ENCODE assay signal across 19 cellular contexts in the genomic region with DNA sequence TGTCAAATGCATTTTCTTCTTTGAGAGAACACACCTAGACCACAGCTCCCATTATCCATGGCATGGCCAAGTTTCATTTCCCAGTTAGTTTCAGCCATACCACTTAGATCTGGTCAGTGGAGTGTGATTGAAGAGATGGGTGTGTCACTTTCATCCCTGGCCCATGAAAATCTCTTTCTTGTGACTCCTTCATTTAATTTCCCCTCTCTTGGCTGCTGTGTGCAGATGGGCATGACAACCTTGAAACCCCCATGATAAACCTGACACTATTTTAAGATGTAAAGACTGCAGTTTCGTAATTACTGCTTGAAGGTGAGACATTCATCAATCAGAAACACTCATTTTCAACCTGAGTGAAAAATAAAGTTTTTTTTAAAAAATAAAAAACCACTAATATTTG.
DNase-seq lines count a peak whose midpoint lies in the region; ATAC-seq, FAIRE-seq and TF ChIP-seq lines count a peak whose summit lies in the region.
"Had no signal": no experiment of that assay in that cellular context is flagged by ENCODE, and none has a peak within 500 bp of the region (broad histone marks: within the 10 kb centered on the region; RNA-seq: fewer than 3 reads in every experiment).

No MANE protein-coding gene starts in this region.

- intact Hi-C loops in GM12878 (cut with micrococcal nuclease; ENCODE audit: unreplicated experiment): no loop called here

- POLR2A ChIA-PET in GM12878 (lab: Charles Lee): no interaction called here

- no peak overlapping the region for H3K27ac Mint-ChIP-seq in activated naive CD8-positive, alpha-beta T cell treated with anti-CD3 and anti-CD28 coated beads, Interleukin-2, amount 50 U/mL, for 24 hours
- H3K27ac Mint-ChIP-seq: CD4-positive, alpha-beta memory T cell had no signal

- H3K4me1 ChIP-seq in GM12878 (ENCODE audit: control insufficient read depth, insufficient read depth, low read length): no peaks in the 10 kb centered on the region
- peaks cover 6% of the 10 kb centered on the region for H3K4me1 ChIP-seq in osteoblast (ENCODE audit: insufficient read depth, low read length)
- H3K4me1 ChIP-seq in GM23248 (ENCODE audit: insufficient read depth): no peaks in the 10 kb centered on the region

- no peak overlapping the region for H3K4me3 Mint-ChIP-seq in activated naive CD8-positive, alpha-beta T cell treated with anti-CD3 and anti-CD28 coated beads, Interleukin-2, amount 50 U/mL, for 24 hours
- H3K4me3 Mint-ChIP-seq: CD4-positive, alpha-beta memory T cell had no signal

- TF ChIP-seq CTCF in GM12878 (IDR thresholded peaks at IDR 0.05 in 2 of 3, conservative IDR thresholded peaks at IDR 0.05 in 1 of 3; ENCODE audit: control insufficient read depth in 2 of 3, extremely low read depth in 1 of 3, insufficient read depth in 1 of 3, low read depth in 3 of 3, low read length in 3 of 3) (no peak), osteoblast (IDR thresholded peaks at IDR 0.05; ENCODE audit: extremely low read depth, low read depth, low read length) (no peak)

- DNase-seq in GM12878 (ENCODE audit: low read depth, low spot score): no peak
- DNase-seq in osteoblast (ENCODE audit: insufficient read length, low spot score, missing footprints): peak; percentile 44
- no peak for DNase-seq in GM23248
- DNase-seq in left lobe of liver (ENCODE audit: low spot score): no peak
- DNase-seq in activated naive CD8-positive, alpha-beta T cell treated with anti-CD3 and anti-CD28 coated beads, Interleukin-2, amount 50 U/mL, for 24 hours: no peak
- DNase-seq in NCI-H187 (lab: John Stamatoyannopoulos, UW): no peak
- DNase-seq: C1 segment of cervical spinal cord; Calu3; CD4-positive, alpha-beta memory T cell; COR-L47; DMS153; DMS79; EL; GDM1; H7; HCEC 1CT had no signal

- H3K9me3 ChIP-seq in GM12878 (replicated peaks; ENCODE audit: control insufficient read depth, insufficient read depth, low read length) (no peaks in the 10 kb centered on the region), osteoblast (ENCODE audit: low read depth, low read length) (no peaks in the 10 kb centered on the region), GM23248 (ENCODE audit: low read depth) (no peaks in the 10 kb centered on the region)

- H3K79me2 ChIP-seq in GM12878 (ENCODE audit: control insufficient read depth, insufficient read depth, low read length): no peaks in the 10 kb centered on the region
- H3K79me2 ChIP-seq in osteoblast (ENCODE audit: insufficient read depth, low read length): no peaks in the 10 kb centered on the region
- H3K79me2 ChIP-seq in GM23248 (ENCODE audit: insufficient read depth): no peaks in the 10 kb centered on the region

- no peaks in the 10 kb centered on the region for H4K20me1 ChIP-seq in GM12878 (ENCODE audit: control insufficient read depth, insufficient read depth)
- no peaks in the 10 kb centered on the region for H4K20me1 ChIP-seq in osteoblast (ENCODE audit: insufficient read depth, low read length)
- H4K20me1 ChIP-seq in GM23248 (ENCODE audit: insufficient read depth): no peaks in the 10 kb centered on the region

- no peaks in the 10 kb centered on the region for H3K27me3 Mint-ChIP-seq in activated naive CD8-positive, alpha-beta T cell treated with anti-CD3 and anti-CD28 coated beads, Interleukin-2, amount 50 U/mL, for 24 hours

- H3K4me2 ChIP-seq in GM12878 (ENCODE audit: control insufficient read depth, insufficient read depth) (no peak overlapping the region), osteoblast (ENCODE audit: insufficient read depth, low read length) (no peak overlapping the region), GM23248 (ENCODE audit: unreplicated experiment) (no peak overlapping the region)

- H3K9ac ChIP-seq in GM12878 (ENCODE audit: control insufficient read depth, insufficient read depth, low read length) (no peak overlapping the region), GM23248 (no peak overlapping the region)

- H3K4me1 Mint-ChIP-seq in activated naive CD8-positive, alpha-beta T cell treated with anti-CD3 and anti-CD28 coated beads, Interleukin-2, amount 50 U/mL, for 24 hours: no peaks in the 10 kb centered on the region
- H3K4me1 Mint-ChIP-seq: CD4-positive, alpha-beta memory T cell had no signal

- in situ Hi-C loops in GM12878 (cut with MboI): no loop called here
- in situ Hi-C loops in GM23248 (cut with MboI): no loop called here

- no peaks in the 10 kb centered on the region for H3K27me3 ChIP-seq in GM12878 (replicated peaks in 1 of 2; ENCODE audit: control insufficient read depth in 2 of 2, insufficient read depth in 2 of 2, low read length in 1 of 2)
- H3K27me3 ChIP-seq in osteoblast (ENCODE audit: insufficient read depth, low read length): no peaks in the 10 kb centered on the region
- no peaks in the 10 kb centered on the region for H3K27me3 ChIP-seq in GM23248 (replicated peaks; ENCODE audit: insufficient read depth)

- WGBS in GM12878 (ENCODE audit: insufficient coverage, insufficient replicate concordance, low lambda C conversion rate, missing lambda C conversion rate): 0% methylated on average over 1 of the region's 1 CpG
- WGBS in GM23248 (ENCODE audit: low coverage in 1 of 2, low lambda C conversion rate in 2 of 2, missing lambda C conversion rate in 2 of 2), 2 experiments: 87 to 100% methylated on average over 1 of the region's 1 CpG

- H3K27ac ChIP-seq in GM12878 (ENCODE audit: control insufficient read depth, insufficient read depth) (no peak overlapping the region), osteoblast (ENCODE audit: low read depth, low read length) (no peak overlapping the region), GM23248 (no peak overlapping the region)

- ATAC-seq in GM12878: peak; percentile 19; the same call in 2 of the 3 replicates
- no peak for ATAC-seq in left lobe of liver
- no peak for ATAC-seq in activated naive CD8-positive, alpha-beta T cell treated with anti-CD3 and anti-CD28 coated beads, Interleukin-2, amount 50 U/mL, for 24 hours

- no peak for TF ChIP-seq POLR2A in GM12878 (IDR thresholded peaks at IDR 0.05; ENCODE audit: low read depth, low read length)

- H3K36me3 Mint-ChIP-seq in activated naive CD8-positive, alpha-beta T cell treated with anti-CD3 and anti-CD28 coated beads, Interleukin-2, amount 50 U/mL, for 24 hours (ENCODE audit: low read depth): no peaks in the 10 kb centered on the region
- H3K36me3 Mint-ChIP-seq: CD4-positive, alpha-beta memory T cell had no signal

- CTCF ChIA-PET in GM12878 (lab: Yijun Ruan, JAX): no interaction called here

- FAIRE-seq in GM12878 (lab: Jason Lieb, UNC): no peak
- FAIRE-seq: GM19239, H1 had no signal

- H3K36me3 ChIP-seq in GM12878 (ENCODE audit: control insufficient read depth in 2 of 2, insufficient read depth in 2 of 2, low read length in 1 of 2) (no peaks in the 10 kb centered on the region), osteoblast (ENCODE audit: insufficient read depth, low read length) (no peaks in the 10 kb centered on the region), GM23248 (ENCODE audit: low read depth) (no peaks in the 10 kb centered on the region)

- SMC1A ChIA-PET in GM12878 (lab: Charles Lee; ENCODE audit: uncharacterized antibody, unreplicated experiment): no interaction called here

- TF ChIP-seq EP300 in Ishikawa (IDR thresholded peaks at IDR 0.05; ENCODE audit: borderline replicate concordance): peak; percentile 91
- TF ChIP-seq EP300 in GM12878 (IDR thresholded peaks at IDR 0.05; ENCODE audit: borderline replicate concordance in 1 of 2, control insufficient read depth in 1 of 2, low read depth in 2 of 2, low read length in 2 of 2): no peak

- RAD21 ChIA-PET in GM12878 (lab: Charles Lee; ENCODE audit: unreplicated experiment): no interaction called here

- TF ChIP-seq RAD21 in Ishikawa (IDR thresholded peaks at IDR 0.05; ENCODE audit: low read depth) (no peak), GM12878 (IDR thresholded peaks at IDR 0.05; ENCODE audit: insufficient read depth, low read depth, low read length) (no peak)

- no TSS peak for BruUV-seq in GM12878 (replicated peaks; lab: Mats Ljungman, UMichigan)

- H2AFZ ChIP-seq in GM12878 (ENCODE audit: control insufficient read depth, low read depth, low read length) (no peak overlapping the region), osteoblast (ENCODE audit: low read length) (no peak overlapping the region), GM23248 (no peak overlapping the region)

- no peaks in the 10 kb centered on the region for H3K9me2 ChIP-seq in GM23248 (ENCODE audit: insufficient read depth)

- H3K4me3 ChIP-seq in GM12878 (no peak overlapping the region), osteoblast (ENCODE audit: insufficient read depth, low read length) (no peak overlapping the region), GM23248 (no peak overlapping the region)

- H3K9me3 Mint-ChIP-seq in activated naive CD8-positive, alpha-beta T cell treated with anti-CD3 and anti-CD28 coated beads, Interleukin-2, amount 50 U/mL, for 24 hours: no peaks in the 10 kb centered on the region

- H3F3A ChIP-seq in GM23248 (ENCODE audit: insufficient read depth): no peaks in the 10 kb centered on the region

TF ChIP-seq in Ishikawa, 13 proteins besides CTCF, POLR2A, EP300 and RAD21 (continues in another document):
- TF ChIP-seq TEAD4 (IDR thresholded peaks at IDR 0.05) (peak; percentile 61), NFIC (IDR thresholded peaks at IDR 0.05) (peak; percentile 56), TAF1 (IDR thresholded peaks at IDR 0.05; ENCODE audit: low read depth) (no peak), CEBPB (IDR thresholded peaks at IDR 0.05) (peak; percentile 62; the same call in 1 of the 2 replicates), TCF12 (IDR thresholded peaks at IDR 0.05; ENCODE audit: low read depth) (peak; percentile 65)
- TF ChIP-seq, protein P1, sequence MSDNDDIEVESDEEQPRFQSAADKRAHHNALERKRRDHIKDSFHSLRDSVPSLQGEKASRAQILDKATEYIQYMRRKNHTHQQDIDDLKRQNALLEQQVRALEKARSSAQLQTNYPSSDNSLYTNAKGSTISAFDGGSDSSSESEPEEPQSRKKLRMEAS (IDR thresholded peaks at IDR 0.05): no peak

TF ChIP-seq in GM12878, 131 proteins besides CTCF, POLR2A, EP300 and RAD21 (continues in another document):
- TF ChIP-seq CEBPB (IDR thresholded peaks at IDR 0.05; ENCODE audit: borderline replicate concordance in 1 of 2, low read depth in 2 of 2, low read length in 2 of 2): no peak
